ENCODE assay signal across 17 cellular contexts in the genomic region with DNA sequence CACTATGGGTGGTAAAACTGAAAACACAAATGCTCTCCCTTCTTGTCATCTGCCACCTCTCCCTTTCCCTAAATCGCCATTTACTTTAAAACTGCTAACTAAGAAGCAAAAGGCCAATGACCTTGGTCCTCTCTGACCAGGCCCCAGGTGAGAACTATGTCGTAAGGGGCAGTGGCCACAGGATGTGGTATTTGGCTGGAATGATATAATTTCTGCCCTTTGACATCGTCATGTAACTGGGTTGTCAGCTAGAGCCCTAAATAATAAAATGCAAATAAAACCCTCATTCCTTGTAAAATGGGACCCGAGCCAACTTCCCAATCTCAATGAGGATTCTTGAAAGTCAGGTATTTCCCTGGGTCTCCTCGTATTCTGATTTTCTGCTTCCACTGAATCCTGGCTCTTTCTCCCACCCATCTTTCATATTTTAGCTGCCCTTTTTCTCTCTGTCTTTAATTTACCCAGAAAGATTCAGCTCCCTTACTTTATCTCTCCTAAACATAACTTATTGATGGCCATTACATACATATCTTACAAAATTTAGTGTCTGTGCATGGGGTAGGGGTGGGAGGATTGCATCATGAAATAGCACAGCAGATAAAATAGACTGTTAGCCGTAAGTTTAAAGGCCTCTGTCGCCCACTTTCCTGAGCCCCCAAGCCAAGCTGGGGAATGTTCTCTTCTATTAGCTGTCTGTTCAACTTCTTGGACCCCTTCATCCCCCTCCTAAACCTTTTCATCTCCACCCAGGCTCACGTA. TPM values are rescaled to one million over a fixed set of nuclear protein-coding genes. Genes with fewer than 3 reads are reported as not detected.
A peak's percentile ranks its signal among the peaks of the same experiment; 100 is the strongest.
DNase-seq lines count a peak whose midpoint lies in the region; ATAC-seq and TF ChIP-seq lines count a peak whose summit lies in the region.
"Had no signal": no experiment of that assay in that cellular context is flagged by ENCODE, and none has a peak within 500 bp of the region (broad histone marks: within the 10 kb centered on the region; RNA-seq: fewer than 3 reads in every experiment).

No MANE protein-coding gene starts in this region.

- peaks cover 0 to 9% (median 4%) of the 10 kb centered on the region in 4 donors for H3K9me3 ChIP-seq in esophagus muscularis mucosa

- H3K27me3 Mint-ChIP-seq in activated naive CD4-positive, alpha-beta T cell treated with anti-CD3 and anti-CD28 coated beads, Interleukin-2, amount 50 U/mL, for 24 hours = no peaks in the 10 kb centered on the region
- no peaks in the 10 kb centered on the region for H3K27me3 Mint-ChIP-seq in mesothelial cell of epicardium (ENCODE audit: low read depth)
- peaks cover 0 to 2% (median 2%) of the 10 kb centered on the region in 3 donors for H3K27me3 Mint-ChIP-seq in immature natural killer cell (ENCODE audit: low read depth in 3 of 3)

- DNase-seq in activated naive CD4-positive, alpha-beta T cell treated with anti-CD3 and anti-CD28 coated beads, Interleukin-2, amount 50 U/mL, for 16 hours = no peak
- DNase-seq in esophagus muscularis mucosa (ENCODE audit: extremely low spot score) (peak; percentile 45), mesothelial cell of epicardium (ENCODE audit: low spot score in 2 of 2, unreplicated experiment in 2 of 2) (no peak), immature natural killer cell (no peak), head of caudate nucleus (no peak), foreskin fibroblast (no peak)
- DNase-seq in stimulated activated effector memory CD8-positive, alpha-beta T cell treated with anti-CD3 and anti-CD28 coated beads, Interleukin-12 subunit alpha, Interleukin-12 subunit beta, amount 100 ng/mL, for 72 hours (ENCODE audit: low spot score in 2 of 2) = no peak
- DNase-seq: CD8-positive, alpha-beta T cell; COR-L47; DMS153; DMS79 treated with DMSO at 0.1 percent for 48 hours; EL; H7 had no signal

- TF ChIP-seq CTCF in esophagus muscularis mucosa (IDR thresholded peaks at IDR 0.05) (no peak), mesothelial cell of epicardium (IDR thresholded peaks at IDR 0.05; ENCODE audit: unreplicated experiment) (no peak), foreskin fibroblast (IDR thresholded peaks at IDR 0.05; ENCODE audit: low read depth, low read length) (no peak)

- no peaks in the 10 kb centered on the region for H3K9me3 Mint-ChIP-seq in activated naive CD4-positive, alpha-beta T cell treated with anti-CD3 and anti-CD28 coated beads, Interleukin-2, amount 50 U/mL, for 24 hours
- peaks cover 13% of the 10 kb centered on the region for H3K9me3 Mint-ChIP-seq in mesothelial cell of epicardium
- no peaks in the 10 kb centered on the region for H3K9me3 Mint-ChIP-seq in stimulated activated effector memory CD8-positive, alpha-beta T cell treated with anti-CD3 and anti-CD28 coated beads, Interleukin-12 subunit alpha, Interleukin-12 subunit beta, amount 100 ng/mL, for 72 hours
- H3K9me3 Mint-ChIP-seq in immature natural killer cell = no peaks in the 10 kb centered on the region
- H3K9me3 Mint-ChIP-seq: CD8-positive, alpha-beta T cell had no signal

- H3K36me3 Mint-ChIP-seq in activated naive CD4-positive, alpha-beta T cell treated with anti-CD3 and anti-CD28 coated beads, Interleukin-2, amount 50 U/mL, for 24 hours = no peaks in the 10 kb centered on the region
- H3K36me3 Mint-ChIP-seq in mesothelial cell of epicardium = peaks cover 2% of the 10 kb centered on the region
- peaks cover 4% of the 10 kb centered on the region for H3K36me3 Mint-ChIP-seq in stimulated activated effector memory CD8-positive, alpha-beta T cell treated with anti-CD3 and anti-CD28 coated beads, Interleukin-12 subunit alpha, Interleukin-12 subunit beta, amount 100 ng/mL, for 72 hours
- H3K36me3 Mint-ChIP-seq in immature natural killer cell = no peaks in the 10 kb centered on the region
- H3K36me3 Mint-ChIP-seq: CD8-positive, alpha-beta T cell had no signal

- H3K27me3 ChIP-seq in esophagus muscularis mucosa = no peaks in the 10 kb centered on the region

- ATAC-seq in stimulated activated effector memory CD8-positive, alpha-beta T cell treated with anti-CD3 and anti-CD28 coated beads, Interleukin-12 subunit alpha, Interleukin-12 subunit beta, amount 100 ng/mL, for 72 hours = no peak
- ATAC-seq: CD8-positive, alpha-beta T cell; GM23338 had no signal

- no peak overlapping the region for H3K4me3 ChIP-seq in esophagus muscularis mucosa
- H3K4me3 ChIP-seq in foreskin fibroblast (ENCODE audit: low read depth in 1 of 2, low read length in 2 of 2) = no peak overlapping the region
- H3K4me3 ChIP-seq: GM23338 had no signal

- H3K27ac ChIP-seq in esophagus muscularis mucosa (replicated peaks in 1 of 4) = no peak overlapping the region
- H3K27ac ChIP-seq: 22Rv1 had no signal

- H3K4me1 ChIP-seq in esophagus muscularis mucosa = peaks cover 16 to 23% (median 18%) of the 10 kb centered on the region in 4 donors

- H3K4me3 Mint-ChIP-seq in activated naive CD4-positive, alpha-beta T cell treated with anti-CD3 and anti-CD28 coated beads, Interleukin-2, amount 50 U/mL, for 24 hours = no peak overlapping the region
- H3K4me3 Mint-ChIP-seq in mesothelial cell of epicardium (no peak overlapping the region), immature natural killer cell (no peak overlapping the region)
- H3K4me3 Mint-ChIP-seq in stimulated activated effector memory CD8-positive, alpha-beta T cell treated with anti-CD3 and anti-CD28 coated beads, Interleukin-12 subunit alpha, Interleukin-12 subunit beta, amount 100 ng/mL, for 72 hours = no peak overlapping the region
- H3K4me3 Mint-ChIP-seq: CD14-positive monocyte; CD8-positive, alpha-beta T cell; GM23338 had no signal

- intact Hi-C loops in esophagus muscularis mucosa (cut with DNase I) (loop anchor here (5.0 to 10.0 kb wide), 2 partner anchors 132 to 165 kb away; no protein-coding TSS in a partner anchor), head of caudate nucleus (cut with DNase I) (loop anchor here (5.0 to 10.0 kb wide), 4 partner anchors 105 to 455 kb away; a partner anchor contains a TSS)

- WGBS in esophagus muscularis mucosa = 84% methylated on average over 8 of the region's 8 CpGs

- no peak for TF ChIP-seq POLR2A in esophagus muscularis mucosa (IDR thresholded peaks at IDR 0.05; ENCODE audit: low read depth)

- H3K4me1 Mint-ChIP-seq in activated naive CD4-positive, alpha-beta T cell treated with anti-CD3 and anti-CD28 coated beads, Interleukin-2, amount 50 U/mL, for 24 hours = peaks cover 15% of the 10 kb centered on the region
- peaks cover 31% of the 10 kb centered on the region for H3K4me1 Mint-ChIP-seq in mesothelial cell of epicardium
- peaks cover 7% of the 10 kb centered on the region for H3K4me1 Mint-ChIP-seq in stimulated activated effector memory CD8-positive, alpha-beta T cell treated with anti-CD3 and anti-CD28 coated beads, Interleukin-12 subunit alpha, Interleukin-12 subunit beta, amount 100 ng/mL, for 72 hours
- peaks cover 8 to 10% of the 10 kb centered on the region in 2 donors for H3K4me1 Mint-ChIP-seq in immature natural killer cell

- peak overlapping the region; percentile 19 for H3K27ac Mint-ChIP-seq in activated naive CD4-positive, alpha-beta T cell treated with anti-CD3 and anti-CD28 coated beads, Interleukin-2, amount 50 U/mL, for 24 hours
- H3K27ac Mint-ChIP-seq in mesothelial cell of epicardium (peak overlapping the region; percentile 89), immature natural killer cell (no peak overlapping the region)
- H3K27ac Mint-ChIP-seq in stimulated activated effector memory CD8-positive, alpha-beta T cell treated with anti-CD3 and anti-CD28 coated beads, Interleukin-12 subunit alpha, Interleukin-12 subunit beta, amount 100 ng/mL, for 72 hours = peak overlapping the region; percentile 55
- H3K27ac Mint-ChIP-seq: CD14-positive monocyte; CD8-positive, alpha-beta T cell; GM23338 had no signal

- H3K36me3 ChIP-seq in esophagus muscularis mucosa = no peaks in the 10 kb centered on the region

- TF ChIP-seq EP300 in esophagus muscularis mucosa (IDR thresholded peaks at IDR 0.05) = no peak

RNA-seq across cellular contexts. Expression of a gene that starts 3.2 kb away (rescaled TPM):
- 10 to 100 TPM; 18.7 to 27.9 (median 26.6) TPM for total RNA-seq in esophagus muscularis mucosa
- total RNA-seq in mesothelial cell of epicardium = 18.0 to 21.8 TPM (median 20.1 TPM) in 3 replicates
- 1 to 10 TPM; 1.3 to 4.4 (median 2.1) TPM for polyA plus RNA-seq in immature natural killer cell

Comparison
In these comparisons a context has a peak if more than half of its experiments do, and no peak if none do; other contexts are left out.
1. H3K27ac Mint-ChIP-seq: peak in activated naive CD4-positive, alpha-beta T cell treated with anti-CD3 and anti-CD28 coated beads, Interleukin-2, amount 50 U/mL, for 24 hours (single experiment), mesothelial cell of epicardium (single experiment) and stimulated activated effector memory CD8-positive, alpha-beta T cell treated with anti-CD3 and anti-CD28 coated beads, Interleukin-12 subunit alpha, Interleukin-12 subunit beta, amount 100 ng/mL, for 72 hours (single experiment); none in immature natural killer cell (0 of 6).